ENCODE assay signal across 7 cellular contexts in the genomic region with DNA sequence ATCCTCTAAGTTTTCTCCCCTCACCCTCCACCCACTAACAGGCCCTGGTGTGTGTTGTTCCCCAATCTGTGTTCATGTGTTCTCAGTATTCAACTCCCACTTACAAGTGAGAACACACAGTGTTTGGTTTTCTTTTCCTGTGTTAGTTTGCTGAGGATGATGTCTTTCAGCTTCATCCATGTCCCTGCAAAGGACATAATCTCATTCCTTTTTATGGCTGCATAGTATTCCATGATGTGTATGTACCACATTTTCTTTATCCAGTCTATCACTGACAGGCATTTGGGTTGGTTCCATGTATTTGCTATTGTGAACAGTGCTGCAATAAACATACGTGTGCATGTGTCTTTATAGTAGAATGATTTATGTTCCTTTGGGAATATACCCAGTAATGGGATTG. TPM values are rescaled to one million over a fixed set of nuclear protein-coding genes. Genes with fewer than 3 reads are reported as not detected.
"Had no signal": no experiment of that assay in that cellular context is flagged by ENCODE, and none has a peak within 500 bp of the region (broad histone marks: within the 10 kb centered on the region; RNA-seq: fewer than 3 reads in every experiment).

No MANE protein-coding gene starts in this region.

RNA-seq across cellular contexts. Expression of gene LRRC63, which starts 3.0 kb away (rescaled TPM):
- total RNA-seq: GM23248, GM23338, H1, H4, H7, H9, HFFc6 had no signal

RNA-seq across cellular contexts. Expression of gene LCP1, which starts 32.8 kb away (rescaled TPM):
- total RNA-seq: GM23248 had no signal
